ENCODE assay signal across 2 cellular contexts in genomic region chr5:73067213-73067612, GRCh38.
TF ChIP-seq lines count a peak whose summit lies in the region.

No MANE protein-coding gene starts in this region.

TF ChIP-seq in IMR-90, 13 proteins besides CTCF, POLR2A, EP300 and RAD21:
- TF ChIP-seq CHD1 (IDR thresholded peaks at IDR 0.05; ENCODE audit: low read depth, low read length) = no peak
- TF ChIP-seq SMC3 (IDR thresholded peaks at IDR 0.05; ENCODE audit: low read depth, low read length) = no peak
- no peak for TF ChIP-seq ELK1 (IDR thresholded peaks at IDR 0.05; ENCODE audit: borderline replicate concordance, low read depth, low read length)
- no peak for TF ChIP-seq CEBPB (IDR thresholded peaks at IDR 0.05; ENCODE audit: low read depth, low read length)
- TF ChIP-seq BHLHE40 (IDR thresholded peaks at IDR 0.05; ENCODE audit: low read depth, low read length) = no peak
- TF ChIP-seq MAZ (IDR thresholded peaks at IDR 0.05; ENCODE audit: borderline replicate concordance, low read depth, low read length) = no peak
- no peak for TF ChIP-seq FOS (IDR thresholded peaks at IDR 0.05; ENCODE audit: low read depth, low read length)
- TF ChIP-seq MXI1 (IDR thresholded peaks at IDR 0.05; ENCODE audit: borderline replicate concordance, low read depth, low read length) = no peak
- TF ChIP-seq NFE2L2 (IDR thresholded peaks at IDR 0.05; ENCODE audit: low read depth, low read length) = no peak
- no peak for TF ChIP-seq MAFK (IDR thresholded peaks at IDR 0.05; ENCODE audit: low read depth, low read length)
- TF ChIP-seq RCOR1 (IDR thresholded peaks at IDR 0.05; ENCODE audit: insufficient replicate concordance, low read length) = no peak
- TF ChIP-seq USF2 (IDR thresholded peaks at IDR 0.05; ENCODE audit: low read depth, low read length) = no peak
- TF ChIP-seq RFX5 (IDR thresholded peaks at IDR 0.05; ENCODE audit: low read depth, low read length) = no peak

TF ChIP-seq in endothelial cell of umbilical vein, 7 proteins besides CTCF, POLR2A, EP300 and RAD21:
- TF ChIP-seq POLR2AphosphoS5 (IDR thresholded peaks at IDR 0.05; ENCODE audit: insufficient read depth, low read depth, low read length) (no peak), EZH2 (IDR thresholded peaks at IDR 0.05; ENCODE audit: borderline replicate concordance, low read depth, low read length, severe bottlenecking) (no peak), MYC (IDR thresholded peaks at IDR 0.05; ENCODE audit: low read depth, low read length) (no peak), JUN (IDR thresholded peaks at IDR 0.05; ENCODE audit: borderline replicate concordance, insufficient read depth, insufficient read length, low read depth) (peak; percentile 55), FOS (IDR thresholded peaks at IDR 0.05; ENCODE audit: borderline replicate concordance, insufficient read depth, low read length) (peak; percentile 57), GATA2 (IDR thresholded peaks at IDR 0.05; ENCODE audit: insufficient read depth, insufficient read length, low read depth, low read length) (peak; percentile 18)
